ENCODE assay signal across 1 cellular context in genomic region chrX:119809185-119809666, GRCh38.
TF ChIP-seq lines count a peak whose summit lies in the region.

No MANE protein-coding gene starts in this region.

TF ChIP-seq in K562, 482 proteins besides CTCF, POLR2A, EP300 and RAD21 (continued from another document and continues in another):
- no peak for TF ChIP-seq BRCA1 (IDR thresholded peaks at IDR 0.05)
- no peak for TF ChIP-seq BRCA1 (CRISPR knock-in tag; IDR thresholded peaks at IDR 0.05)
- TF ChIP-seq, protein P1, sequence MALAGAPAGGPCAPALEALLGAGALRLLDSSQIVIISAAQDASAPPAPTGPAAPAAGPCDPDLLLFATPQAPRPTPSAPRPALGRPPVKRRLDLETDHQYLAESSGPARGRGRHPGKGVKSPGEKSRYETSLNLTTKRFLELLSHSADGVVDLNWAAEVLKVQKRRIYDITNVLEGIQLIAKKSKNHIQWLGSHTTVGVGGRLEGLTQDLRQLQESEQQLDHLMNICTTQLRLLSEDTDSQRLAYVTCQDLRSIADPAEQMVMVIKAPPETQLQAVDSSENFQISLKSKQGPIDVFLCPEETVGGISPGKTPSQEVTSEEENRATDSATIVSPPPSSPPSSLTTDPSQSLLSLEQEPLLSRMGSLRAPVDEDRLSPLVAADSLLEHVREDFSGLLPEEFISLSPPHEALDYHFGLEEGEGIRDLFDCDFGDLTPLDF (CRISPR knock-in tag; IDR thresholded peaks at IDR 0.05): no peak
- no peak for TF ChIP-seq TEAD2 (tag; IDR thresholded peaks at IDR 0.05)
- no peak for TF ChIP-seq ZNF668 (CRISPR knock-in tag; IDR thresholded peaks at IDR 0.05)
- peak; percentile 95 for TF ChIP-seq JUND (IDR thresholded peaks at IDR 0.05; ENCODE audit: borderline replicate concordance, low read depth, low read length)
- TF ChIP-seq JUND (tag; IDR thresholded peaks at IDR 0.05; ENCODE audit: borderline replicate concordance, low read depth, low read length): peak; percentile 91; the same call in 2 of the 3 replicates
- TF ChIP-seq ZBED1 (IDR thresholded peaks at IDR 0.05): no peak
- TF ChIP-seq GTF2E2 (tag; IDR thresholded peaks at IDR 0.05): no peak
- TF ChIP-seq, protein P2, sequence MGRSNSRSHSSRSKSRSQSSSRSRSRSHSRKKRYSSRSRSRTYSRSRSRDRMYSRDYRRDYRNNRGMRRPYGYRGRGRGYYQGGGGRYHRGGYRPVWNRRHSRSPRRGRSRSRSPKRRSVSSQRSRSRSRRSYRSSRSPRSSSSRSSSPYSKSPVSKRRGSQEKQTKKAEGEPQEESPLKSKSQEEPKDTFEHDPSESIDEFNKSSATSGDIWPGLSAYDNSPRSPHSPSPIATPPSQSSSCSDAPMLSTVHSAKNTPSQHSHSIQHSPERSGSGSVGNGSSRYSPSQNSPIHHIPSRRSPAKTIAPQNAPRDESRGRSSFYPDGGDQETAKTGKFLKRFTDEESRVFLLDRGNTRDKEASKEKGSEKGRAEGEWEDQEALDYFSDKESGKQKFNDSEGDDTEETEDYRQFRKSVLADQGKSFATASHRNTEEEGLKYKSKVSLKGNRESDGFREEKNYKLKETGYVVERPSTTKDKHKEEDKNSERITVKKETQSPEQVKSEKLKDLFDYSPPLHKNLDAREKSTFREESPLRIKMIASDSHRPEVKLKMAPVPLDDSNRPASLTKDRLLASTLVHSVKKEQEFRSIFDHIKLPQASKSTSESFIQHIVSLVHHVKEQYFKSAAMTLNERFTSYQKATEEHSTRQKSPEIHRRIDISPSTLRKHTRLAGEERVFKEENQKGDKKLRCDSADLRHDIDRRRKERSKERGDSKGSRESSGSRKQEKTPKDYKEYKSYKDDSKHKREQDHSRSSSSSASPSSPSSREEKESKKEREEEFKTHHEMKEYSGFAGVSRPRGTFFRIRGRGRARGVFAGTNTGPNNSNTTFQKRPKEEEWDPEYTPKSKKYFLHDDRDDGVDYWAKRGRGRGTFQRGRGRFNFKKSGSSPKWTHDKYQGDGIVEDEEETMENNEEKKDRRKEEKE (IDR thresholded peaks at IDR 0.05; ENCODE audit: borderline replicate concordance in 1 of 2, control insufficient read depth in 1 of 2, low read depth in 2 of 2, low read length in 1 of 2): peak in 1 of 2 experiments; percentile 80; a peak in 1 of 4 replicates
- no peak for TF ChIP-seq NELFE (IDR thresholded peaks at IDR 0.05; ENCODE audit: insufficient read depth, insufficient read length)
- TF ChIP-seq, protein P3, sequence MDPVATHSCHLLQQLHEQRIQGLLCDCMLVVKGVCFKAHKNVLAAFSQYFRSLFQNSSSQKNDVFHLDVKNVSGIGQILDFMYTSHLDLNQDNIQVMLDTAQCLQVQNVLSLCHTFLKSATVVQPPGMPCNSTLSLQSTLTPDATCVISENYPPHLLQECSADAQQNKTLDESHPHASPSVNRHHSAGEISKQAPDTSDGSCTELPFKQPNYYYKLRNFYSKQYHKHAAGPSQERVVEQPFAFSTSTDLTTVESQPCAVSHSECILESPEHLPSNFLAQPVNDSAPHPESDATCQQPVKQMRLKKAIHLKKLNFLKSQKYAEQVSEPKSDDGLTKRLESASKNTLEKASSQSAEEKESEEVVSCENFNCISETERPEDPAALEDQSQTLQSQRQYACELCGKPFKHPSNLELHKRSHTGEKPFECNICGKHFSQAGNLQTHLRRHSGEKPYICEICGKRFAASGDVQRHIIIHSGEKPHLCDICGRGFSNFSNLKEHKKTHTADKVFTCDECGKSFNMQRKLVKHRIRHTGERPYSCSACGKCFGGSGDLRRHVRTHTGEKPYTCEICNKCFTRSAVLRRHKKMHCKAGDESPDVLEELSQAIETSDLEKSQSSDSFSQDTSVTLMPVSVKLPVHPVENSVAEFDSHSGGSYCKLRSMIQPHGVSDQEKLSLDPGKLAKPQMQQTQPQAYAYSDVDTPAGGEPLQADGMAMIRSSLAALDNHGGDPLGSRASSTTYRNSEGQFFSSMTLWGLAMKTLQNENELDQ (CRISPR knock-in tag; IDR thresholded peaks at IDR 0.05; ENCODE audit: borderline replicate concordance): no peak
- TF ChIP-seq KLF13 (tag; IDR thresholded peaks at IDR 0.05; ENCODE audit: borderline replicate concordance, low read depth): no peak
- no peak for TF ChIP-seq EWSR1 (IDR thresholded peaks at IDR 0.05; ENCODE audit: borderline replicate concordance, low read depth, partially characterized antibody)
- TF ChIP-seq SREBF1 (IDR thresholded peaks at IDR 0.05; ENCODE audit: borderline replicate concordance, low read depth, low read length): no peak
- TF ChIP-seq KDM1A (IDR thresholded peaks at IDR 0.05): peak; percentile 99
- no peak for TF ChIP-seq SUPT5H (IDR thresholded peaks at IDR 0.05)
- TF ChIP-seq, protein P4, sequence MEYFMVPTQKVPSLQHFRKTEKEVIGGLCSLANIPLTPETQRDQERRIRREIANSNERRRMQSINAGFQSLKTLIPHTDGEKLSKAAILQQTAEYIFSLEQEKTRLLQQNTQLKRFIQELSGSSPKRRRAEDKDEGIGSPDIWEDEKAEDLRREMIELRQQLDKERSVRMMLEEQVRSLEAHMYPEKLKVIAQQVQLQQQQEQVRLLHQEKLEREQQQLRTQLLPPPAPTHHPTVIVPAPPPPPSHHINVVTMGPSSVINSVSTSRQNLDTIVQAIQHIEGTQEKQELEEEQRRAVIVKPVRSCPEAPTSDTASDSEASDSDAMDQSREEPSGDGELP (CRISPR knock-in tag; IDR thresholded peaks at IDR 0.05; ENCODE audit: borderline replicate concordance): peak; percentile 22; the same call in 1 of the 2 replicates
- TF ChIP-seq CBFA2T3 (IDR thresholded peaks at IDR 0.05): peak; percentile 97
- TF ChIP-seq HEY1 (CRISPR knock-in tag; IDR thresholded peaks at IDR 0.05; ENCODE audit: borderline replicate concordance): no peak
- TF ChIP-seq CEBPG (CRISPR knock-in tag; IDR thresholded peaks at IDR 0.05): peak; percentile 22; the same call in 1 of the 2 replicates
- peak in 1 of 2 experiments; percentile 80; a peak in 2 of 4 replicates for TF ChIP-seq CEBPG (tag; conservative IDR thresholded peaks at IDR 0.05 in 1 of 2, IDR thresholded peaks at IDR 0.05 in 1 of 2)
- no peak for TF ChIP-seq ZNF77 (CRISPR knock-in tag; IDR thresholded peaks at IDR 0.05)
- TF ChIP-seq ASH1L (IDR thresholded peaks at IDR 0.05; ENCODE audit: borderline replicate concordance, low read depth, partially characterized antibody): no peak
- TF ChIP-seq SLC30A9 (CRISPR knock-in tag; IDR thresholded peaks at IDR 0.05): no peak
- no peak for TF ChIP-seq TAF1 (IDR thresholded peaks at IDR 0.05; ENCODE audit: control insufficient read depth, extremely low read depth, insufficient read depth, low read length, severe bottlenecking)
- TF ChIP-seq MNT (conservative IDR thresholded peaks at IDR 0.05): peak in 1 of 2 experiments; percentile 83; a peak in 2 of 4 replicates
- no peak for TF ChIP-seq RB1 (IDR thresholded peaks at IDR 0.05; ENCODE audit: low read depth)
- no peak for TF ChIP-seq ZNF311 (CRISPR knock-in tag; IDR thresholded peaks at IDR 0.05)
- no peak for TF ChIP-seq CREBBP (IDR thresholded peaks at IDR 0.05; ENCODE audit: low read depth, low read length)
- TF ChIP-seq KAT8 (IDR thresholded peaks at IDR 0.05; ENCODE audit: low read depth): no peak
- no peak for TF ChIP-seq POLR3G (IDR thresholded peaks at IDR 0.05; ENCODE audit: extremely low read depth, insufficient read length, insufficient replicate concordance)
- TF ChIP-seq, protein P5, sequence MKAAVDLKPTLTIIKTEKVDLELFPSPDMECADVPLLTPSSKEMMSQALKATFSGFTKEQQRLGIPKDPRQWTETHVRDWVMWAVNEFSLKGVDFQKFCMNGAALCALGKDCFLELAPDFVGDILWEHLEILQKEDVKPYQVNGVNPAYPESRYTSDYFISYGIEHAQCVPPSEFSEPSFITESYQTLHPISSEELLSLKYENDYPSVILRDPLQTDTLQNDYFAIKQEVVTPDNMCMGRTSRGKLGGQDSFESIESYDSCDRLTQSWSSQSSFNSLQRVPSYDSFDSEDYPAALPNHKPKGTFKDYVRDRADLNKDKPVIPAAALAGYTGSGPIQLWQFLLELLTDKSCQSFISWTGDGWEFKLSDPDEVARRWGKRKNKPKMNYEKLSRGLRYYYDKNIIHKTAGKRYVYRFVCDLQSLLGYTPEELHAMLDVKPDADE (conservative IDR thresholded peaks at IDR 0.05; ENCODE audit: control insufficient read depth, low read depth, low read length): no peak
- no peak for TF ChIP-seq CHD4 (IDR thresholded peaks at IDR 0.05; ENCODE audit: insufficient read depth, insufficient replicate concordance, low read depth, low read length, poor library complexity, severe bottlenecking)
- no peak for TF ChIP-seq MCM7 (IDR thresholded peaks at IDR 0.05)
- TF ChIP-seq ZNF707 (CRISPR knock-in tag; conservative IDR thresholded peaks at IDR 0.05): no peak
- TF ChIP-seq USF2 (CRISPR knock-in tag; IDR thresholded peaks at IDR 0.05): no peak
- no peak for TF ChIP-seq SMAD2 (IDR thresholded peaks at IDR 0.05; ENCODE audit: low read depth, low read length)
- no peak for TF ChIP-seq CCAR2 (IDR thresholded peaks at IDR 0.05; ENCODE audit: low read depth, low read length)
- TF ChIP-seq NCOA2 (IDR thresholded peaks at IDR 0.05; ENCODE audit: partially characterized antibody in 2 of 2): peak; percentile 18 to 65
- TF ChIP-seq ZFP1 (CRISPR knock-in tag; IDR thresholded peaks at IDR 0.05): no peak
- TF ChIP-seq IRF1 (CRISPR knock-in tag; IDR thresholded peaks at IDR 0.05; ENCODE audit: borderline replicate concordance): no peak
- no peak for TF ChIP-seq RBM39 (optimal IDR thresholded peaks at IDR 0.05; ENCODE audit: low read depth, low read length)
- no peak for TF ChIP-seq ATF2 (CRISPR knock-in tag; IDR thresholded peaks at IDR 0.05)
- peak; percentile 33; the same call in 1 of the 2 replicates for TF ChIP-seq CREB1 (IDR thresholded peaks at IDR 0.05)
- 0 out of 2 replicates have a peak, but pooled peaks have one; percentile 43 for TF ChIP-seq CREB1 (CRISPR knock-in tag; IDR thresholded peaks at IDR 0.05)
- TF ChIP-seq KAT2B (IDR thresholded peaks at IDR 0.05; ENCODE audit: low read depth, low read length): no peak
- TF ChIP-seq ZNF134 (CRISPR knock-in tag; conservative IDR thresholded peaks at IDR 0.05): no peak
- no peak for TF ChIP-seq POLR2B (IDR thresholded peaks at IDR 0.05; ENCODE audit: low read depth, partially characterized antibody)
